Comparison of ENCODE assay signal across 19 cellular contexts in genomic region chr11:129724866-129725265, GRCh38.
"Had no signal": no experiment of that assay in that cellular context is flagged by ENCODE, and none has a peak within 500 bp of the region (broad histone marks: within the 10 kb centered on the region; RNA-seq: fewer than 3 reads in every experiment).

No MANE protein-coding gene starts in this region.

- H3K4me1 ChIP-seq: Peyer's patch, SJCRH30 had no signal

- H3K4me3 ChIP-seq: Peyer's patch, SJCRH30 had no signal

- H3K9me3 ChIP-seq: Peyer's patch, SJCRH30 had no signal

- ATAC-seq: HepG2, SK-N-SH treated with all-trans-retinoic acid at 6 μM for 48 hours had no signal

- H3K36me3 ChIP-seq: Peyer's patch, SJCRH30 had no signal

- DNase-seq: IMR-90, Karpas-422, KG1, MM.1S, NCI-H1436, NCI-H187, NCI-H2029, NCI-H2081 treated with DMSO at 0.1 percent for 48 hours, NCI-H2171, NCI-H226, NCI-H446, NCI-H510A, NCI-H69, NCI-H774, Peyer's patch, SHP77 treated with DMSO at 0.1 percent for 48 hours, SJCRH30 had no signal

- H3K27me3 ChIP-seq: Peyer's patch, SJCRH30 had no signal

- H3K27ac ChIP-seq: Peyer's patch, SJCRH30 had no signal
